In the genomic region with DNA sequence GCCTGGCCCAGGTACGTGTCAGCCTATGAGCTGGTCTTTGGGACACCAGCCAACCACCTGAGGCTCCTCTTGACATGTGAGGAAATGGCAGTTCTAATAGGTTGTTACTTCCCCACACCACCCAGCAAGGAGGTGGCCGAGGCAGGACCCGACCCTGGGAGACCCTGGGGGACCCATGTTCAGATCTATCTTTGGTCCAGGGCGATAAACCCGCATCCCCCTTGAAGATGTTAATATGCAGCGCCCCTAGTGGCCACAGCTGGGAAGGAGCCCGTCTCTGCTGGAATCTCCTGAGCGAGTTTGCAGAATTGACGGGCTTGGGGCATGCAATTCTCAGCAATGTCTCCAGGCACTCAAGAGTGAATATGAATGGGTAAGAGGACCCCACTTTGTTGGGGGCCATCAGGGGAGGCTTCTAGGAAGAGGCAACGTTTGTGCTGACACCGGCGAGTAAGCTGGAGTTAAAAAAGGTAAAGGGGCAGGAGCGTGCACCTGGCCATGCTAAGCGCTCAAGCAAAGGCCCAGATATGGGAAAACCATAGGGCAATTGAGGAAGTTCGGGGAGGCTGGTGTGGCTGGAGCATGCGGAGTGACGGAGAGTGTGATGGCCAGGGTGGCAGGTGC, we compare ENCODE assay signal across 8 cellular contexts. TPM values are rescaled to one million over a fixed set of nuclear protein-coding genes. Genes with fewer than 3 reads are reported as not detected.
A peak's percentile ranks its signal among the peaks of the same experiment; 100 is the strongest.
DNase-seq lines count a peak whose midpoint lies in the region; ATAC-seq and TF ChIP-seq lines count a peak whose summit lies in the region.

No MANE protein-coding gene starts in this region.

- 34 to 35% methylated on average over 3 to 9 of the region's 17 CpGs for WGBS in gastroesophageal sphincter (ENCODE audit: low coverage in 1 of 2), 2 donors

- H3K9me3 ChIP-seq in CD4-positive, CD25-positive, alpha-beta regulatory T cell (ENCODE audit: control insufficient read depth in 2 of 2, low read length in 2 of 2): no peaks in the 10 kb centered on the region
- H3K9me3 ChIP-seq in gastroesophageal sphincter (no peaks in the 10 kb centered on the region), parathyroid adenoma (ENCODE audit: control insufficient read depth, low read length) (no peaks in the 10 kb centered on the region), upper lobe of right lung (no peaks in the 10 kb centered on the region)

- H3K9ac ChIP-seq in parathyroid adenoma: no peak overlapping the region

- intact Hi-C loops in upper lobe of right lung (cut with DNase I): no loop called here

- no peak for TF ChIP-seq POLR2A in gastroesophageal sphincter (IDR thresholded peaks at IDR 0.05)

- peaks cover 9% of the 10 kb centered on the region for H3K36me3 Mint-ChIP-seq in CD4-positive, CD25-positive, alpha-beta regulatory T cell

- H3K79me2 ChIP-seq in parathyroid adenoma: no peaks in the 10 kb centered on the region

- no peaks in the 10 kb centered on the region for H3K36me3 ChIP-seq in CD4-positive, CD25-positive, alpha-beta regulatory T cell (ENCODE audit: control insufficient read depth, insufficient read depth, low read length)
- H3K36me3 ChIP-seq in gastroesophageal sphincter: peaks cover 0 to 17% of the 10 kb centered on the region in 2 donors
- no peaks in the 10 kb centered on the region for H3K36me3 ChIP-seq in parathyroid adenoma (ENCODE audit: control insufficient read depth, insufficient read depth, low read length)
- H3K36me3 ChIP-seq in upper lobe of right lung: no peaks in the 10 kb centered on the region

- H3K4me1 Mint-ChIP-seq in CD4-positive, CD25-positive, alpha-beta regulatory T cell: peaks cover 8 to 61% (median 27%) of the 10 kb centered on the region in 4 donors

- H3K4me2 ChIP-seq in parathyroid adenoma (ENCODE audit: low read length): no peak overlapping the region

- TF ChIP-seq CTCF in HL-60 (IDR thresholded peaks at IDR 0.05; ENCODE audit: insufficient read depth, low read length) (peak; percentile 96), gastroesophageal sphincter (IDR thresholded peaks at IDR 0.05) (peak in 3 of 4 experiments; percentile 73 to 93 (median 80)), parathyroid adenoma (IDR thresholded peaks at IDR 0.05) (peak; percentile 94), upper lobe of right lung (IDR thresholded peaks at IDR 0.05) (peak; percentile 95)

- H3K27me3 Mint-ChIP-seq in CD4-positive, CD25-positive, alpha-beta regulatory T cell: peaks cover 5% of the 10 kb centered on the region

- peaks cover 0 to 3% (median 0%) of the 10 kb centered on the region in 7 donors for H3K9me3 Mint-ChIP-seq in CD4-positive, CD25-positive, alpha-beta regulatory T cell

- H3K27ac Mint-ChIP-seq in CD4-positive, CD25-positive, alpha-beta regulatory T cell: peak overlapping the region in 2 of 3 donors; percentile 3 to 34

- peak; percentile 42 to 43 for ATAC-seq in CD4-positive, CD25-positive, alpha-beta regulatory T cell (ENCODE audit: low read depth in 2 of 2)
- ATAC-seq in gastroesophageal sphincter (peak; percentile 42), upper lobe of right lung (peak; percentile 60), HG02610 (IDR thresholded peaks at IDR 0.05; ENCODE audit: unreplicated experiment) (no peak)

- peak; percentile 69 to 81 (median 79) for DNase-seq in CD4-positive, CD25-positive, alpha-beta regulatory T cell
- peak in 1 of 2 experiments; percentile 89 for DNase-seq in HL-60 (ENCODE audit: low read depth in 1 of 2, low spot score in 1 of 2)
- peak; percentile 58 for DNase-seq in SK-N-DZ (ENCODE audit: low spot score)
- DNase-seq in activated effector memory CD4-positive, alpha-beta T cell treated with anti-CD3 and anti-CD28 coated beads, Interleukin-2, amount 50 U/mL, for 16 hours: peak; percentile 94
- DNase-seq in upper lobe of right lung: peak; percentile 86

- H3K27me3 ChIP-seq in CD4-positive, CD25-positive, alpha-beta regulatory T cell (ENCODE audit: control insufficient read depth, insufficient read depth, low read length): no peaks in the 10 kb centered on the region
- H3K27me3 ChIP-seq in HL-60 (ENCODE audit: insufficient read depth, poor library complexity, severe bottlenecking): no peaks in the 10 kb centered on the region
- H3K27me3 ChIP-seq in gastroesophageal sphincter: peaks cover 52% of the 10 kb centered on the region
- no peaks in the 10 kb centered on the region for H3K27me3 ChIP-seq in parathyroid adenoma (ENCODE audit: control insufficient read depth, insufficient read depth, low read length)
- no peaks in the 10 kb centered on the region for H3K27me3 ChIP-seq in upper lobe of right lung

- H3K4me3 ChIP-seq in CD4-positive, CD25-positive, alpha-beta regulatory T cell (ENCODE audit: low read depth, low read length): peak overlapping the region; percentile 40
- no peak overlapping the region for H3K4me3 ChIP-seq in HL-60 (replicated peaks; ENCODE audit: insufficient read depth, low read length)
- no peak overlapping the region for H3K4me3 ChIP-seq in gastroesophageal sphincter
- H3K4me3 ChIP-seq in parathyroid adenoma (ENCODE audit: low read depth, low read length): no peak overlapping the region
- H3K4me3 ChIP-seq in upper lobe of right lung: no peak overlapping the region

- H3K4me1 ChIP-seq in CD4-positive, CD25-positive, alpha-beta regulatory T cell (ENCODE audit: control insufficient read depth, insufficient read depth, low read length, poor library complexity, severe bottlenecking): peaks cover 68% of the 10 kb centered on the region
- peaks cover 0 to 28% (median 3%) of the 10 kb centered on the region in 3 donors for H3K4me1 ChIP-seq in gastroesophageal sphincter
- H3K4me1 ChIP-seq in parathyroid adenoma: no peaks in the 10 kb centered on the region
- peaks cover 29% of the 10 kb centered on the region for H3K4me1 ChIP-seq in upper lobe of right lung

- H3K27ac ChIP-seq in CD4-positive, CD25-positive, alpha-beta regulatory T cell (ENCODE audit: insufficient read depth, low read length, poor library complexity, severe bottlenecking): peak overlapping the region; percentile 70
- peak overlapping the region; percentile 93 for H3K27ac ChIP-seq in HL-60 (replicated peaks)
- H3K27ac ChIP-seq in gastroesophageal sphincter: no peak overlapping the region
- no peak overlapping the region for H3K27ac ChIP-seq in parathyroid adenoma
- H3K27ac ChIP-seq in upper lobe of right lung: no peak overlapping the region

- no peak overlapping the region for H2AFZ ChIP-seq in parathyroid adenoma

- no peak for TF ChIP-seq EP300 in gastroesophageal sphincter (IDR thresholded peaks at IDR 0.05)

- peak overlapping the region; percentile 47 to 90 (median 72) for H3K4me3 Mint-ChIP-seq in CD4-positive, CD25-positive, alpha-beta regulatory T cell

RNA-seq across cellular contexts. Expression of gene MYO1F, which starts 1.5 kb away (rescaled TPM):
- total RNA-seq in CD4-positive, CD25-positive, alpha-beta regulatory T cell: 289 TPM
- polyA plus RNA-seq in CD4-positive, CD25-positive, alpha-beta regulatory T cell: 10 to 100 TPM; 45.3 to 79.3 (median 61.5) TPM
- 0.06 TPM in 1 of 2 replicates, not detected in the other for polyA plus RNA-seq in SK-N-DZ (2014; cell fraction: cytosol; rRNA removed)
- 0.41 TPM in 1 of 2 replicates, not detected in the other for polyA plus RNA-seq in SK-N-DZ (2014; cell fraction: nucleus; rRNA removed)
- 10 to 100 TPM in 2 of 4 donors, 1 to 10 TPM in 2; 5.4 to 41.5 (median 10.3) TPM for total RNA-seq in gastroesophageal sphincter
- 106 TPM for total RNA-seq in upper lobe of right lung

RNA-seq across cellular contexts. Expression of gene ADAMTS10, which starts 31.8 kb away (rescaled TPM):
- total RNA-seq in CD4-positive, CD25-positive, alpha-beta regulatory T cell: 17.9 TPM
- 1 to 10 TPM in 1 of 4 donors, under 1 TPM in 3; 0.42 to 1.2 (median 0.52) TPM for polyA plus RNA-seq in CD4-positive, CD25-positive, alpha-beta regulatory T cell
- polyA plus RNA-seq in SK-N-DZ (2014; cell fraction: cytosol; rRNA removed): 5.5 and 12.6 TPM in 2 replicates
- 89.9 and 104 TPM in 2 replicates for polyA plus RNA-seq in SK-N-DZ (2014; cell fraction: nucleus; rRNA removed)
- total RNA-seq in gastroesophageal sphincter: 10 to 100 TPM; 15.7 to 45.3 (median 22.8) TPM
- total RNA-seq in upper lobe of right lung: 29.4 TPM

RNA-seq across cellular contexts. Expression of gene NFILZ, which starts 51.7 kb away (rescaled TPM):
- not detected for total RNA-seq in CD4-positive, CD25-positive, alpha-beta regulatory T cell
- not detected for polyA plus RNA-seq in CD4-positive, CD25-positive, alpha-beta regulatory T cell
- not detected in 2 replicates for polyA plus RNA-seq in SK-N-DZ (2014; cell fraction: cytosol; rRNA removed)
- not detected in 2 replicates for polyA plus RNA-seq in SK-N-DZ (2014; cell fraction: nucleus; rRNA removed)
- total RNA-seq in gastroesophageal sphincter: not detected
- total RNA-seq in upper lobe of right lung: not detected

Comparison
In these comparisons a context has a peak if more than half of its experiments do, and no peak if none do; other contexts are left out.
1. H3K27ac ChIP-seq: peak in CD4-positive, CD25-positive, alpha-beta regulatory T cell (single experiment) and HL-60 (single experiment); none in gastroesophageal sphincter (0 of 4), parathyroid adenoma (single experiment) and upper lobe of right lung (single experiment).
2. Peak in every context shown above with its lines, with median percentiles within 50 percentile points of each other: CTCF ChIP-seq.